8 cellular contexts compared by ENCODE assay signal in the genomic region with DNA sequence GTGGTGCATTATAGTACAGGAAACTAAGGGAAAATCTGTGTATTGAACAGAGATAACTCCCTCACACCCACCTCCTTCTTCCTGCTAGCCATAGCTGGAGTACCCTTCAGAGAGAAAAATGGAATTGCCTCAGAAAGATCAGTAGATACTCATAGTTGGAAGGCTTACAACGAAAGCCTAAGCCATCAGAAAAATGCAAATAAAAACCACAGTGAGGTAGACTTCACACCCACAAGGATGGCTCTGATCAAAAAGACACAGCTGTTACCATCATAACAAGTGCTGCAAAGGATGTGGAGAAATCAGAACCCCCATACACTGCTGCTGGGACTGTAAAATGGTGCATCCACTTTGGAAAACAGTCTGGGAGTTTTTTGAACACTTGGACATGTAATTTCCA. TPM values are rescaled to one million over a fixed set of nuclear protein-coding genes. Genes with fewer than 3 reads are reported as not detected.
DNase-seq lines count a peak whose midpoint lies in the region; ATAC-seq and TF ChIP-seq lines count a peak whose summit lies in the region.

No MANE protein-coding gene starts in this region.

- H3K4me3 Mint-ChIP-seq in natural killer cell, result no peak overlapping the region

- H3K9me3 Mint-ChIP-seq in natural killer cell, result no peaks in the 10 kb centered on the region

- H3K27ac ChIP-seq in RWPE1 (peak overlapping the region; percentile 53; the same call in 1 of the 2 replicates), left lung (no peak overlapping the region)

- H3K36me3 ChIP-seq in left lung, result no peaks in the 10 kb centered on the region

- TF ChIP-seq CTCF in RWPE1 (conservative IDR thresholded peaks at IDR 0.05; ENCODE audit: low read depth) (no peak), natural killer cell (IDR thresholded peaks at IDR 0.05) (no peak), left lung (IDR thresholded peaks at IDR 0.05) (no peak)

- no peak overlapping the region for H3K4me3 ChIP-seq in left lung

- no peak for DNase-seq in RWPE1 (ENCODE audit: low spot score)
- DNase-seq in natural killer cell, result no peak
- DNase-seq in NCI-H82 treated with DMSO at 0.1 percent for 48 hours (lab: John Stamatoyannopoulos, UW; ENCODE audit: unreplicated experiment), result no peak
- DNase-seq in retina, result no peak
- DNase-seq in left cardiac atrium, result no peak
- no peak for DNase-seq in left lung

- H3K27me3 Mint-ChIP-seq in natural killer cell (ENCODE audit: low read depth in 2 of 2), result peaks cover 36 to 46% of the 10 kb centered on the region in 2 donors

- no peaks in the 10 kb centered on the region for H3K9me3 ChIP-seq in left lung

- H3K4me1 Mint-ChIP-seq in natural killer cell, result peaks cover 30 to 32% of the 10 kb centered on the region in 2 donors

- ATAC-seq in GM18867 (IDR thresholded peaks at IDR 0.05; ENCODE audit: unreplicated experiment), result peak; percentile 96
- peak; percentile 87 for ATAC-seq in HG02571 (IDR thresholded peaks at IDR 0.05; ENCODE audit: unreplicated experiment)
- peak; percentile 77 to 87 (median 83) for ATAC-seq in natural killer cell
- no peak for ATAC-seq in left cardiac atrium
- ATAC-seq in left lung, result no peak

- POLR2A ChIA-PET in RWPE1 (lab: Yijun Ruan, JAX; ENCODE audit: low non-redundant PET), result no interaction called here

- H3K27ac Mint-ChIP-seq in natural killer cell, result no peak overlapping the region

- CTCF ChIA-PET in RWPE1 (lab: Yijun Ruan, JAX), result no interaction called here

- intact Hi-C loops in natural killer cell (cut with micrococcal nuclease), result no loop called here
- intact Hi-C loops in left cardiac atrium (cut with DNase I), result no loop called here
- intact Hi-C loops in left lung (cut with DNase I), result no loop called here

- H3K4me1 ChIP-seq in left lung, result peaks cover 5 to 6% of the 10 kb centered on the region in 2 donors

- H3K36me3 Mint-ChIP-seq in natural killer cell, result peaks cover 5% of the 10 kb centered on the region

- H3K27me3 ChIP-seq in left lung, result no peaks in the 10 kb centered on the region

RNA-seq across cellular contexts. Expression of gene DLG1, which starts 7.4 kb away (rescaled TPM):
- total RNA-seq in natural killer cell, result 10 to 100 TPM; 82.0 to 91.8 (median 89.0) TPM
- 10 to 100 TPM; 44.1 to 59.0 TPM for total RNA-seq in left cardiac atrium
- total RNA-seq in left lung, result 10 to 100 TPM; 71.0 to 82.7 TPM

Comparison
In these comparisons a context has a peak if more than half of its experiments do, and no peak if none do; other contexts are left out.
1. ATAC-seq: peak in GM18867 (single experiment), HG02571 (single experiment) and natural killer cell (3 of 3); none in left cardiac atrium (0 of 2) and left lung (single experiment).